In the genomic region with DNA sequence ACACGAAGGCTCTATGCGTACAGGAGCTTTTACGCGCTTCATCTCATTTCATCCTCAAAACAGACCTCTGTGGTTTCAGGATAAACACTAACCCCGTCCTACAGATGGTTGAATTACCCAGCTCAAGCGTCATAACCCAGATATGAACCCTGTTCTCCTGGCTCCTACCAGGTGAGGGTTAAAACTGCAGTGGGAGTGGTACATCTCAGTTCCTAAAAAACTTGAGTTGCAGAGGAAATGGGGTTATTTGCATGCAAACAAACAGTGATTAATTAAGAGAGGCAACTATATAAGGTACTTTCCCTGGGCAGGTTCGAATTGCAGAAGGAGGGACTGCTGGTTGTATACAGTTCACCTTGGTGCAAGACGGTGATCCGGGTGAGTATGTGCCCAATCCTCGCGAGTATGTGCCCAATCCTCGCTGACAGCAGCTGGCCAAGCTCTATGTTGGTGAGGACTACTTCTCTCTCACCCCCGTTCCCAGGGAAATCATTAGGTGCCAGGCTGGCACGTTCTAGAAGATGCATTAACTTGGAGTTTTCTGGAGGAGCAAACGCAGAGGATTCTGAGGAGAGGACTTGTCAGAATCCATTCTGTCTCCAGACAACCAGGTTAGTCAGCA, we compare ENCODE assay signal across 18 cellular contexts.
A peak's percentile ranks its signal among the peaks of the same experiment; 100 is the strongest.
DNase-seq lines count a peak whose midpoint lies in the region; ATAC-seq, FAIRE-seq and TF ChIP-seq lines count a peak whose summit lies in the region.
"Had no signal": no experiment of that assay in that cellular context is flagged by ENCODE, and none has a peak within 500 bp of the region (broad histone marks: within the 10 kb centered on the region; RNA-seq: fewer than 3 reads in every experiment).

No MANE protein-coding gene starts in this region.

- CTCF ChIA-PET in H1 (lab: Charles Lee; ENCODE audit: partially characterized antibody) = interaction anchor here (0.9 to 1.3 kb wide), 2 partner anchors 30 to 80 kb away, joined by 3 read pairs; no protein-coding TSS in a partner anchor

- H3K23ac ChIP-seq in H1 (ENCODE audit: insufficient read length) = no peak overlapping the region

- H2BK5ac ChIP-seq in H1 (ENCODE audit: low read depth, low read length) = 0 out of 2 replicates have a peak overlapping the region, but pooled peaks have one; percentile 9

- POLR2A ChIA-PET in H1 (lab: Charles Lee; ENCODE audit: partially characterized antibody) = interaction anchor here (1.0 kb wide), 1 partner anchor 18 kb away, joined by 3 read pairs; no protein-coding TSS in a partner anchor

- no peaks in the 10 kb centered on the region for H3K23me2 ChIP-seq in H1 (ENCODE audit: low read depth, low read length)

- 82% methylated on average over 15 of the region's 15 CpGs; no CpG with 5 or more reads in 1 of the 2 experiments for WGBS in H1 (ENCODE audit: extremely low coverage in 1 of 2, insufficient coverage in 1 of 2, insufficient read length in 1 of 2, insufficient replicate concordance in 2 of 2, low coverage in 1 of 2, low lambda C conversion rate in 2 of 2, missing lambda C conversion rate in 1 of 2), 2 experiments

- H3K4me2 ChIP-seq in H1 (ENCODE audit: insufficient read depth in 1 of 2, low read depth in 2 of 2, low read length in 2 of 2) = no peak overlapping the region

- no peak for TF ChIP-seq CTCF in H1 (IDR thresholded peaks at IDR 0.05; ENCODE audit: control extremely low read depth in 1 of 3, insufficient read depth in 1 of 3, low read depth in 1 of 3, low read length in 3 of 3)

- H2BK20ac ChIP-seq in H1 (ENCODE audit: low read length) = peak overlapping the region; percentile 64; the same call in 1 of the 2 replicates

- H4K8ac ChIP-seq in H1 (ENCODE audit: extremely low read depth, insufficient read depth, low read length) = no peak overlapping the region

- H3K56ac ChIP-seq in H1 (replicated peaks; ENCODE audit: insufficient read length, low read depth, low read length) = no peak overlapping the region

- DNase-seq in H1 (ENCODE audit: low read depth in 1 of 2, low spot score in 2 of 2) (no peak), NOMO-1 treated with dmso at 0.1 percent for 144 hours (lab: John Stamatoyannopoulos, UW; ENCODE audit: unreplicated experiment) (no peak), DMS 273 treated with DMSO at 0.1 percent for 48 hours (lab: John Stamatoyannopoulos, UW) (no peak), left lobe of liver (ENCODE audit: low spot score) (no peak), NCI-H1048 (lab: John Stamatoyannopoulos, UW) (no peak)
- DNase-seq: activated CD4-positive, alpha-beta T cell treated with anti-CD3 and anti-CD28 coated beads for 36 hours; body of pancreas; C1 segment of cervical spinal cord; HCEC 1CT; heart left ventricle; lower lobe of right lung; NCI-H187; NK-92 treated with Interleukin-12 subunit alpha and Interleukin-12 subunit beta, amount 100 ng/mL, for 24 hours had no signal

- peak overlapping the region; percentile 56; the same call in 1 of the 2 replicates for H3K18ac ChIP-seq in H1 (ENCODE audit: extremely low read depth, low read length)

- H3K27me3 ChIP-seq in H1 (replicated peaks in 1 of 4; ENCODE audit: control insufficient read depth in 3 of 4, extremely low read depth in 1 of 4, insufficient read depth in 3 of 4, low read length in 3 of 4) = no peaks in the 10 kb centered on the region
- H3K27me3 ChIP-seq: body of pancreas, heart left ventricle had no signal

- no peaks in the 10 kb centered on the region for H4K20me1 ChIP-seq in H1 (replicated peaks in 1 of 2; ENCODE audit: control insufficient read depth in 1 of 2, insufficient read depth in 2 of 2, low read length in 2 of 2)

- H3K79me2 ChIP-seq in H1 (ENCODE audit: control insufficient read depth in 1 of 2, insufficient read depth in 2 of 2, low read length in 2 of 2) = no peaks in the 10 kb centered on the region

- H2AK5ac ChIP-seq in H1 (ENCODE audit: low read depth, low read length) = no peak overlapping the region

- no peak for TF ChIP-seq RAD21 in H1 (IDR thresholded peaks at IDR 0.05 in 1 of 2, conservative IDR thresholded peaks at IDR 0.05 in 1 of 2; ENCODE audit: low read depth in 2 of 2, low read length in 2 of 2)

- H3K14ac ChIP-seq in H1 (ENCODE audit: insufficient read length) = no peak overlapping the region

- no peak overlapping the region for H3K4me3 ChIP-seq in H1 (ENCODE audit: extremely low read depth in 1 of 4, insufficient read depth in 2 of 4, low read depth in 3 of 4, low read length in 4 of 4)
- H3K4me3 ChIP-seq: body of pancreas, heart left ventricle, lower lobe of right lung had no signal

- FAIRE-seq in H1 (lab: Jason Lieb, UNC) = no peak
- FAIRE-seq: HepG2 had no signal

- H2BK15ac ChIP-seq in H1 (ENCODE audit: low read length) = peak overlapping the region; percentile 93; the same call in 1 of the 2 replicates

- no peak for TF ChIP-seq POLR2A in H1 (IDR thresholded peaks at IDR 0.05; ENCODE audit: control extremely low read depth in 1 of 2, low read depth in 2 of 2, low read length in 2 of 2)

- H4K91ac ChIP-seq in H1 (replicated peaks; ENCODE audit: insufficient read length, low read length) = no peak overlapping the region

- no peak for TF ChIP-seq EP300 in H1 (IDR thresholded peaks at IDR 0.05; ENCODE audit: borderline replicate concordance in 1 of 2, low read depth in 2 of 2, low read length in 2 of 2)

- H2BK12ac ChIP-seq in H1 (ENCODE audit: low read depth, low read length) = no peak overlapping the region

- no peak overlapping the region for H3K4ac ChIP-seq in H1 (replicated peaks; ENCODE audit: insufficient read length, low read depth, low read length)

- no peak overlapping the region for H3K9ac ChIP-seq in H1 (replicated peaks in 1 of 4; ENCODE audit: extremely low read depth in 1 of 4, low read depth in 3 of 4, low read length in 3 of 4)

- H3K9me3 ChIP-seq in H1 (ENCODE audit: insufficient read depth in 2 of 2, low read depth in 1 of 2, low read length in 1 of 2) = peaks cover 9 to 10% of the 10 kb centered on the region in 2 experiments; a peak in 2 of 4 replicates
- H3K9me3 ChIP-seq: body of pancreas, lower lobe of right lung had no signal

- no peaks in the 10 kb centered on the region for H3K36me3 ChIP-seq in H1 (ENCODE audit: control insufficient read depth in 2 of 4, insufficient read depth in 4 of 4, low read length in 3 of 4)
- H3K36me3 ChIP-seq: heart left ventricle, lower lobe of right lung had no signal

- H3K79me1 ChIP-seq in H1 (ENCODE audit: low read depth, low read length) = no peaks in the 10 kb centered on the region

- no peak overlapping the region for H3K27ac ChIP-seq in H1 (ENCODE audit: low read depth, low read length)
- H3K27ac ChIP-seq: body of pancreas, heart left ventricle, lower lobe of right lung had no signal

- no peak overlapping the region for H2BK120ac ChIP-seq in H1 (replicated peaks; ENCODE audit: low read depth, low read length)

- peaks cover 0 to 13% (median 6%) of the 10 kb centered on the region in 4 experiments; a peak in 6 of 7 replicates for H3K4me1 ChIP-seq in H1 (replicated peaks in 1 of 4; ENCODE audit: control insufficient read depth in 3 of 4, insufficient read depth in 4 of 4, low read length in 3 of 4)
- H3K4me1 ChIP-seq: body of pancreas, heart left ventricle, lower lobe of right lung had no signal

- peak overlapping the region; percentile 75 for H2AFZ ChIP-seq in H1 (ENCODE audit: low read length)

- ATAC-seq in GM18868 (IDR thresholded peaks at IDR 0.05; ENCODE audit: unreplicated experiment) (peak; percentile 83), GM21526 (IDR thresholded peaks at IDR 0.05; ENCODE audit: low FRiP score, unreplicated experiment) (peak; percentile 74), HG03097 (IDR thresholded peaks at IDR 0.05; ENCODE audit: low FRiP score, unreplicated experiment) (peak; percentile 78), left lobe of liver (no peak)
- ATAC-seq: activated CD4-positive, alpha-beta T cell treated with anti-CD3 and anti-CD28 coated beads for 36 hours; activated T-helper 17 cell treated with anti-CD3 and anti-CD28 coated beads, Interleukin-2, amount 50 U/mL, for 72 hours; body of pancreas; heart left ventricle; HepG2; lower lobe of right lung had no signal

- H4K5ac ChIP-seq in H1 (ENCODE audit: insufficient read length, low read depth, low read length) = no peak overlapping the region

TF ChIP-seq in H1, 55 proteins besides CTCF, POLR2A, EP300 and RAD21:
- no peak for TF ChIP-seq NRF1 (IDR thresholded peaks at IDR 0.05; ENCODE audit: low read depth, low read length)
- no peak for TF ChIP-seq GABPA (IDR thresholded peaks at IDR 0.05; ENCODE audit: borderline replicate concordance, insufficient read depth, low read length)
- TF ChIP-seq SP1 (IDR thresholded peaks at IDR 0.05; ENCODE audit: low read depth, low read length) = no peak
- TF ChIP-seq MAFK (IDR thresholded peaks at IDR 0.05; ENCODE audit: low read depth, low read length) = no peak
- no peak for TF ChIP-seq SAP30 (IDR thresholded peaks at IDR 0.05; ENCODE audit: insufficient read depth, insufficient replicate concordance, low read length)
- no peak for TF ChIP-seq EZH2 (IDR thresholded peaks at IDR 0.05; ENCODE audit: low read depth, low read length, severe bottlenecking)
- TF ChIP-seq TAF1 (IDR thresholded peaks at IDR 0.05; ENCODE audit: low read depth, low read length) = no peak
- TF ChIP-seq NANOG (IDR thresholded peaks at IDR 0.05; ENCODE audit: insufficient read depth, low read depth, low read length, poor library complexity, severe bottlenecking) = no peak
- TF ChIP-seq, protein P1, sequence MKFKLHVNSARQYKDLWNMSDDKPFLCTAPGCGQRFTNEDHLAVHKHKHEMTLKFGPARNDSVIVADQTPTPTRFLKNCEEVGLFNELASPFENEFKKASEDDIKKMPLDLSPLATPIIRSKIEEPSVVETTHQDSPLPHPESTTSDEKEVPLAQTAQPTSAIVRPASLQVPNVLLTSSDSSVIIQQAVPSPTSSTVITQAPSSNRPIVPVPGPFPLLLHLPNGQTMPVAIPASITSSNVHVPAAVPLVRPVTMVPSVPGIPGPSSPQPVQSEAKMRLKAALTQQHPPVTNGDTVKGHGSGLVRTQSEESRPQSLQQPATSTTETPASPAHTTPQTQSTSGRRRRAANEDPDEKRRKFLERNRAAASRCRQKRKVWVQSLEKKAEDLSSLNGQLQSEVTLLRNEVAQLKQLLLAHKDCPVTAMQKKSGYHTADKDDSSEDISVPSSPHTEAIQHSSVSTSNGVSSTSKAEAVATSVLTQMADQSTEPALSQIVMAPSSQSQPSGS (IDR thresholded peaks at IDR 0.05; ENCODE audit: low read length) = no peak
- no peak for TF ChIP-seq JUND (IDR thresholded peaks at IDR 0.05; ENCODE audit: low read length)
- no peak for TF ChIP-seq TCF12 (IDR thresholded peaks at IDR 0.05; ENCODE audit: low read depth, low read length)
- TF ChIP-seq FOSL1 (IDR thresholded peaks at IDR 0.05; ENCODE audit: insufficient read depth, low read depth, low read length) = no peak
- TF ChIP-seq CREB1 (IDR thresholded peaks at IDR 0.05) = no peak
- TF ChIP-seq RBBP5 (IDR thresholded peaks at IDR 0.05; ENCODE audit: borderline replicate concordance, low read depth, low read length) = no peak
- TF ChIP-seq EGR1 (IDR thresholded peaks at IDR 0.05; ENCODE audit: borderline replicate concordance, low read depth, low read length) = no peak
